In genomic region chr9:14993061-14993800, GRCh38 we compare ENCODE assay signal across 8 cellular contexts.
DNase-seq lines count a peak whose midpoint lies in the region; ATAC-seq, FAIRE-seq and TF ChIP-seq lines count a peak whose summit lies in the region.

No MANE protein-coding gene starts in this region.

- H3K4me3 ChIP-seq in keratinocyte (ENCODE audit: control insufficient read depth in 2 of 3, extremely low read depth in 1 of 3, insufficient read depth in 2 of 3, low read depth in 1 of 3, low read length in 3 of 3), result peak overlapping the region; percentile 42 to 63 (median 60)
- H3K4me3 ChIP-seq in small intestine (ENCODE audit: low read depth in 1 of 2, low read length in 2 of 2), result peak overlapping the region; percentile 49 to 67

- H3K79me2 ChIP-seq in keratinocyte (ENCODE audit: control insufficient read depth, insufficient read depth, low read length), result no peaks in the 10 kb centered on the region

- WGBS in small intestine, 3 donors, result 6 to 12% (median 7%) methylated on average over 49 of the region's 49 CpGs

- H3K36me3 ChIP-seq in keratinocyte (ENCODE audit: control insufficient read depth in 2 of 2, extremely low read depth in 1 of 2, insufficient read depth in 2 of 2, low read length in 2 of 2), result no peaks in the 10 kb centered on the region
- no peaks in the 10 kb centered on the region for H3K36me3 ChIP-seq in small intestine (ENCODE audit: control insufficient read depth in 2 of 2, insufficient read depth in 2 of 2, low read length in 2 of 2)

- H3K4me1 ChIP-seq in keratinocyte (ENCODE audit: control insufficient read depth, extremely low read depth, insufficient read depth, low read length), result no peaks in the 10 kb centered on the region
- peaks cover 0 to 4% of the 10 kb centered on the region in 2 donors for H3K4me1 ChIP-seq in small intestine (ENCODE audit: control insufficient read depth in 2 of 2, insufficient read depth in 1 of 2, low read depth in 1 of 2, low read length in 1 of 2)

- dilution Hi-C loops in keratinocyte (cut with MboI; ENCODE audit: extremely low pct_ligation_motif_present, low sequenced_read_pairs), result no loop called here

- no peak overlapping the region for H3K9ac ChIP-seq in keratinocyte (ENCODE audit: control insufficient read depth, extremely low read depth, insufficient read depth, low read length)

- no peaks in the 10 kb centered on the region for H4K20me1 ChIP-seq in keratinocyte (ENCODE audit: control insufficient read depth, extremely low read depth, insufficient read depth, low read length)

- DNase-seq in EL, result peak; percentile 60
- DNase-seq in NCI-H1694 (lab: John Stamatoyannopoulos, UW), result peak; percentile 86
- DNase-seq in activated CD4-positive, CD25-positive, alpha-beta regulatory T cell treated with anti-CD3 and anti-CD28 coated beads, Interleukin-2, amount 50 U/mL, for 72 hours, result peak; percentile 68
- DNase-seq in dedifferentiated amniotic fluid mesenchymal stem cell (ENCODE audit: extremely low spot score), result peak; percentile 58
- no peak for DNase-seq in keratinocyte (ENCODE audit: low read depth, low spot score)
- DNase-seq in small intestine, result peak; percentile 87

- H3K9me3 ChIP-seq in keratinocyte (ENCODE audit: control insufficient read depth, low read depth, low read length) (no peaks in the 10 kb centered on the region), small intestine (ENCODE audit: control insufficient read depth, low read depth) (no peaks in the 10 kb centered on the region)

- no peak overlapping the region for H3K27ac ChIP-seq in keratinocyte (ENCODE audit: control insufficient read depth, insufficient read depth, low read length)
- peak overlapping the region in 1 of 2 donors; percentile 53 for H3K27ac ChIP-seq in small intestine (ENCODE audit: low read depth in 1 of 2, low read length in 1 of 2)

- peak overlapping the region; percentile 74 for H3K4me2 ChIP-seq in keratinocyte (ENCODE audit: control insufficient read depth, extremely low read depth, insufficient read depth, low read depth, low read length)

- ATAC-seq in GM18870 (IDR thresholded peaks at IDR 0.05; ENCODE audit: unreplicated experiment) (no peak), GM21515 (IDR thresholded peaks at IDR 0.05; ENCODE audit: unreplicated experiment) (no peak)

- H3K27me3 ChIP-seq in keratinocyte (ENCODE audit: control insufficient read depth, extremely low read depth, insufficient read depth, low read length) (no peaks in the 10 kb centered on the region), small intestine (ENCODE audit: control insufficient read depth in 2 of 2, insufficient read depth in 2 of 2, low read length in 2 of 2) (no peaks in the 10 kb centered on the region)

- H2AFZ ChIP-seq in keratinocyte (ENCODE audit: control insufficient read depth, low read length), result peak overlapping the region; percentile 94

- H3K9me1 ChIP-seq in keratinocyte (ENCODE audit: control insufficient read depth, extremely low read depth, insufficient read depth, low read length), result no peaks in the 10 kb centered on the region

- no peak for FAIRE-seq in keratinocyte (lab: Jason Lieb, UNC)
- FAIRE-seq in small intestine (lab: Jason Lieb, UNC), result no peak

- TF ChIP-seq CTCF in keratinocyte (optimal IDR thresholded peaks at IDR 0.05 in 1 of 3, IDR thresholded peaks at IDR 0.05 in 1 of 3, conservative IDR thresholded peaks at IDR 0.05 in 1 of 3; ENCODE audit: extremely low read depth in 1 of 3, insufficient read depth in 2 of 3, low read length in 3 of 3), result no peak
